ENCODE assay signal across 1 cellular context in the genomic region with DNA sequence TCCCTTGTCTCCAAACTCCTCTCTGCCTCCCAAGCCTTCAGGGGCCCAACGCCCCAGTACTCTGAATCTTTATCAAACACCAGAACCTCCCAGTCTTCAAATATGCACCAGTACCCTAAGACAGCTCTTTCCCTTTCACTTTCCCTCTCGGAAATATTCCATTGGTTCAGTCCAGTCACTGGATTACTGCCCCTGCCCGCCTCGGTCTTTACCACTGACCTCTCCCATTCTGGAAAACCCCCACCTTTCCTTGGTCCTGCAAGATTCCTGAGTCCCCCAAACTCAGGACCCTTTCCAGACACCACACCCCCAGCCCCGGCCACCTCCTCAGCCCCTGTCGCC.
TF ChIP-seq lines count a peak whose summit lies in the region.

No MANE protein-coding gene starts in this region.

TF ChIP-seq in HCT116, 20 proteins besides CTCF, POLR2A, EP300 and RAD21 (continued from another document):
- TF ChIP-seq REST (IDR thresholded peaks at IDR 0.05; ENCODE audit: low read depth) (no peak), SRF (IDR thresholded peaks at IDR 0.05; ENCODE audit: low read depth) (no peak), FOSL1 (IDR thresholded peaks at IDR 0.05; ENCODE audit: low read depth) (no peak), CEBPB (IDR thresholded peaks at IDR 0.05; ENCODE audit: low read depth) (no peak), TCF7L2 (IDR thresholded peaks at IDR 0.05; ENCODE audit: borderline replicate concordance, extremely low read depth, insufficient read depth, insufficient read length) (no peak), CBX3 (IDR thresholded peaks at IDR 0.05; ENCODE audit: low read depth) (no peak), EGR1 (IDR thresholded peaks at IDR 0.05; ENCODE audit: low read depth) (no peak), SP1 (IDR thresholded peaks at IDR 0.05; ENCODE audit: low read depth) (no peak)
- TF ChIP-seq, protein P1, sequence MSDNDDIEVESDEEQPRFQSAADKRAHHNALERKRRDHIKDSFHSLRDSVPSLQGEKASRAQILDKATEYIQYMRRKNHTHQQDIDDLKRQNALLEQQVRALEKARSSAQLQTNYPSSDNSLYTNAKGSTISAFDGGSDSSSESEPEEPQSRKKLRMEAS (IDR thresholded peaks at IDR 0.05) = no peak
